ENCODE assay signal across 13 cellular contexts in the genomic region with DNA sequence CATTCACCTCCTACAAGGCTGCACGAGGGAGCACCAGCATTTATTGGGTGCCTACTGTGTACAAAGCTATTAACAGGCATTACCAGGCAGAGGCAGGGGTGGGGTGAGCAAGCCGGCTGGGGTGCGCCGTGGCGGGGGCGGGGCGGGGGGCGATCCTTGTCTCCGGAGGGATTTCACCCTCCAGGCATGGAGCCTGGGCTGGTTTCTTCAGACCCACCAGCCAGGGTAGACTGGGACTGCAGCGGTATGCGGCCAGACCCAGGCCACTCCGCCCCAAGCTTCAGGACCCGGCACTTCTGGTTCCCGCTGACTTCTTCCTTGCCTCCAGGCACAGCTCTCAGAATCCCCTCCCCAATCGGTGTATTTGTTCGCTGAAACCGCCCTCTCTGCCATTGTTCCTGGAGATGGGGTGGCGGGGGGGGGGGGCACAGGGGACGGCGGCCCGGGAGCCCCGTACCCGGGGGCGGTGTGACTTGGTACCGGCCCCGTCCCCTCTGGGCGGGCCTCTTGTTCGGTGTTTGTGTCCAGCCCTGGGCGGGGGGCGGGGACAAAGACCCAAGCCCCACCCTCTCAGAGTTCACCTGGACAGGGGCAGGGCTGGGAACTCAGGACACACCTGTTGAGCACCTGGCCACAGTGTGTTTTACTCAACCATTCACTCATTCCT. TPM values are rescaled to one million over a fixed set of nuclear protein-coding genes. Genes with fewer than 3 reads are reported as not detected.
A peak's percentile ranks its signal among the peaks of the same experiment; 100 is the strongest.
DNase-seq lines count a peak whose midpoint lies in the region; ATAC-seq and TF ChIP-seq lines count a peak whose summit lies in the region.
"Had no signal": no experiment of that assay in that cellular context is flagged by ENCODE, and none has a peak within 500 bp of the region (broad histone marks: within the 10 kb centered on the region; RNA-seq: fewer than 3 reads in every experiment).

No MANE protein-coding gene starts in this region.

- no peak for TF ChIP-seq CTCF in Peyer's patch (IDR thresholded peaks at IDR 0.05)
- no peak for TF ChIP-seq CTCF in foreskin fibroblast (IDR thresholded peaks at IDR 0.05; ENCODE audit: low read depth, low read length)

- H3K27ac ChIP-seq in Peyer's patch = peak overlapping the region in 3 of 4 donors; percentile 82 to 93 (median 90)

- H3K4me3 Mint-ChIP-seq in stimulated activated effector memory CD8-positive, alpha-beta T cell treated with anti-CD3 and anti-CD28 coated beads, Interleukin-12 subunit alpha, Interleukin-12 subunit beta, amount 100 ng/mL, for 72 hours = peak overlapping the region; percentile 63

- no peak overlapping the region for H3K27ac Mint-ChIP-seq in stimulated activated effector memory CD8-positive, alpha-beta T cell treated with anti-CD3 and anti-CD28 coated beads, Interleukin-12 subunit alpha, Interleukin-12 subunit beta, amount 100 ng/mL, for 72 hours

- no peak for ATAC-seq in stimulated activated effector memory CD8-positive, alpha-beta T cell treated with anti-CD3 and anti-CD28 coated beads, Interleukin-12 subunit alpha, Interleukin-12 subunit beta, amount 100 ng/mL, for 72 hours

- no peaks in the 10 kb centered on the region for H3K36me3 ChIP-seq in Peyer's patch

- no peaks in the 10 kb centered on the region for H3K36me3 Mint-ChIP-seq in stimulated activated effector memory CD8-positive, alpha-beta T cell treated with anti-CD3 and anti-CD28 coated beads, Interleukin-12 subunit alpha, Interleukin-12 subunit beta, amount 100 ng/mL, for 72 hours

- peaks cover 0 to 40% (median 9%) of the 10 kb centered on the region in 4 donors for H3K4me1 ChIP-seq in Peyer's patch

- H3K4me3 ChIP-seq in Peyer's patch = peak overlapping the region; percentile 42 to 75 (median 60)
- peak overlapping the region; percentile 74 for H3K4me3 ChIP-seq in iPS-18c (ENCODE audit: insufficient read depth, low read depth, low read length)
- no peak overlapping the region for H3K4me3 ChIP-seq in foreskin fibroblast (ENCODE audit: low read depth in 1 of 2, low read length in 2 of 2)

- DNase-seq in NCI-H748 (lab: John Stamatoyannopoulos, UW; ENCODE audit: unreplicated experiment) (peak; percentile 55), NCI-H748 treated with DMSO at 0.1 percent for 48 hours (lab: John Stamatoyannopoulos, UW) (no peak), Peyer's patch (peak in 2 of 3 donors; percentile 89 to 91), foreskin fibroblast (no peak), NCI-H187 treated with DMSO at 0.1 percent for 48 hours (lab: John Stamatoyannopoulos, UW) (no peak), DMS79 treated with DMSO at 0.1 percent for 48 hours (lab: John Stamatoyannopoulos, UW) (no peak)
- DNase-seq in stimulated activated effector memory CD8-positive, alpha-beta T cell treated with anti-CD3 and anti-CD28 coated beads, Interleukin-12 subunit alpha, Interleukin-12 subunit beta, amount 100 ng/mL, for 72 hours (ENCODE audit: low spot score in 2 of 2) = no peak
- DNase-seq: ACHN; activated CD4-positive, CD25-positive, alpha-beta regulatory T cell; central memory CD4-positive, alpha-beta T cell; hypothalamus; NCI-H82 had no signal

- H3K27me3 ChIP-seq in Peyer's patch = peaks cover 0 to 8% of the 10 kb centered on the region in 2 donors

- peaks cover 15% of the 10 kb centered on the region for H3K4me1 Mint-ChIP-seq in stimulated activated effector memory CD8-positive, alpha-beta T cell treated with anti-CD3 and anti-CD28 coated beads, Interleukin-12 subunit alpha, Interleukin-12 subunit beta, amount 100 ng/mL, for 72 hours

- H3K9me3 Mint-ChIP-seq in stimulated activated effector memory CD8-positive, alpha-beta T cell treated with anti-CD3 and anti-CD28 coated beads, Interleukin-12 subunit alpha, Interleukin-12 subunit beta, amount 100 ng/mL, for 72 hours = no peaks in the 10 kb centered on the region

- H3K9me3 ChIP-seq in Peyer's patch (no peaks in the 10 kb centered on the region), iPS-18c (ENCODE audit: control insufficient read depth, insufficient read depth, low read length) (no peaks in the 10 kb centered on the region)

- peak in 1 of 2 donors; percentile 78 for TF ChIP-seq POLR2A in Peyer's patch (IDR thresholded peaks at IDR 0.05)

RNA-seq across cellular contexts. Expression of a gene that starts 14.4 kb away (rescaled TPM):
- total RNA-seq in Peyer's patch = 100 to 1,000 TPM in 3 of 4 donors, 10 to 100 TPM in 1; 93.3 to 364 (median 286) TPM

RNA-seq across cellular contexts. Expression of a gene that starts 22.3 kb away (rescaled TPM):
- total RNA-seq in Peyer's patch = 10 to 100 TPM; 22.6 to 27.2 (median 26.1) TPM

RNA-seq across cellular contexts. Expression of a gene that starts 38.9 kb away (rescaled TPM):
- 10 to 100 TPM; 28.5 to 48.1 (median 41.8) TPM for total RNA-seq in Peyer's patch

RNA-seq across cellular contexts. Expression of a gene that starts 39.9 kb away (rescaled TPM):
- 10 to 100 TPM; 21.4 to 58.5 (median 47.2) TPM for total RNA-seq in Peyer's patch

RNA-seq across cellular contexts. Expression of a gene that starts 49.5 kb away (rescaled TPM):
- not detected for total RNA-seq in Peyer's patch

Comparison
In these comparisons a context has a peak if more than half of its experiments do, and no peak if none do; other contexts are left out.
1. DNase-seq: peak in NCI-H748 (single experiment) and Peyer's patch (2 of 3); none in NCI-H748 treated with DMSO at 0.1 percent for 48 hours (single experiment), stimulated activated effector memory CD8-positive, alpha-beta T cell treated with anti-CD3 and anti-CD28 coated beads, Interleukin-12 subunit alpha, Interleukin-12 subunit beta, amount 100 ng/mL, for 72 hours (0 of 2), foreskin fibroblast (0 of 2), NCI-H187 treated with DMSO at 0.1 percent for 48 hours (single experiment) and DMS79 treated with DMSO at 0.1 percent for 48 hours (single experiment).
2. H3K4me3 ChIP-seq: peak in Peyer's patch (4 of 4) and iPS-18c (single experiment); none in foreskin fibroblast (0 of 2).